21 cellular contexts compared by ENCODE assay signal in the genomic region with DNA sequence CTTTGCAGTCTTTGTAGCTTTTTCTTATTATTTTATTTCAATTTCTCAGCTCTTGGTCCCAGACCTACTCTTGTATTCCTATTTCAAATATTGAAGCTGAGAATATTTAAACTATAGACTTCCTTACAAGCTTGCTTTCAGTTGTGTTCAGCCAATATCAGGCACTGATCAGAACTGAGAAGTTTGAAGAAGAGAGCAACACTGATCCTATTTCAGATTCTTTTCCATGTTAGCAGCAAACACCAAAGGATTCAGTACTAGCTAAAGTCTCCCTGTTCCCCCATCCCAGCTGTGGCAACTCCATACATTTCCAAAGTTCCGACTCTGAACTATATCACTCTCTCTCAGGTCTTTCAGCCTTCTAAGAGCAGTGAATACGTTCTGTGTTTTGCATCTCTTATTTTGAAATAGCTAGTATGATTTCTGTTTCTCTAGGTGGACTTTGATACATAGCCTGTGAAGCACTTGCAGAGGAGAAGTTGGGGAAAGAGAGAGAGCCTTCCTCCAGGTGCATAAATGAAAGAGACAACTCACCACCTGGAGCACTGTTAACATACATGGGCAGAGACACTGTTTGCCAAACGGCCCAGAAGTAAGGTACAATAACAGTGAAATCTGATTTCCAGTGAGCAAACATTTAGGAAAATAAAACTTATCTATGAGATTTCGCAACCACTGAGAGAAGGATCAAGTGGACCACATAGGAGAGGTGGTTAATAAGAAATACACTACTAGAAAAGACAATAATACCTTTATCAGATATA.
A peak's percentile ranks its signal among the peaks of the same experiment; 100 is the strongest.
DNase-seq lines count a peak whose midpoint lies in the region; ATAC-seq, FAIRE-seq and TF ChIP-seq lines count a peak whose summit lies in the region.
"Had no signal": no experiment of that assay in that cellular context is flagged by ENCODE, and none has a peak within 500 bp of the region (broad histone marks: within the 10 kb centered on the region; RNA-seq: fewer than 3 reads in every experiment).

No MANE protein-coding gene starts in this region.

- H3K9me2 ChIP-seq in GM23338 (ENCODE audit: insufficient read depth), result no peaks in the 10 kb centered on the region

- no peak overlapping the region for H2BK120ac ChIP-seq in H1 (replicated peaks; ENCODE audit: low read depth, low read length)

- no peak overlapping the region for H3K56ac ChIP-seq in H1 (replicated peaks; ENCODE audit: insufficient read length, low read depth, low read length)

- no peak overlapping the region for H3K18ac ChIP-seq in H1 (ENCODE audit: extremely low read depth, low read length)

- H3K36me3 ChIP-seq in GM23338 (ENCODE audit: insufficient read depth) (no peaks in the 10 kb centered on the region), H1 (ENCODE audit: control insufficient read depth in 2 of 4, insufficient read depth in 4 of 4, low read length in 3 of 4) (no peaks in the 10 kb centered on the region), transverse colon (no peaks in the 10 kb centered on the region), upper lobe of left lung (no peaks in the 10 kb centered on the region)
- H3K36me3 ChIP-seq: BE2C, WERI-Rb-1 had no signal

- no peaks in the 10 kb centered on the region for H3K23me2 ChIP-seq in H1 (ENCODE audit: low read depth, low read length)

- H3K79me1 ChIP-seq in H1 (ENCODE audit: low read depth, low read length), result no peaks in the 10 kb centered on the region

- no peaks in the 10 kb centered on the region for H3K36me3 Mint-ChIP-seq in GM23338 (ENCODE audit: low read depth)
- H3K36me3 Mint-ChIP-seq: activated CD4-positive, alpha-beta memory T cell treated with anti-CD3 and anti-CD28 coated beads for 36 hours; naive thymus-derived CD4-positive, alpha-beta T cell; stimulated activated memory B cell treated with anti-CD40 and anti-IgM and Interleukin-4, amounts not matched to agents 10 μg/mL and 1 μg/mL and 100 μg/mL, for 72 hours had no signal

- no peak overlapping the region for H3K23ac ChIP-seq in H1 (ENCODE audit: insufficient read length)

- CTCF ChIA-PET in H1 (lab: Charles Lee; ENCODE audit: partially characterized antibody), result no interaction called here

- H4K5ac ChIP-seq in H1 (ENCODE audit: insufficient read length, low read depth, low read length), result no peak overlapping the region

- H3K4me3 Mint-ChIP-seq in GM23338, result no peak overlapping the region
- H3K4me3 Mint-ChIP-seq: activated CD4-positive, alpha-beta memory T cell treated with anti-CD3 and anti-CD28 coated beads for 36 hours; activated T-helper 1 cell treated with anti-CD3 and anti-CD28 coated beads, Interleukin-12 subunit alpha, Interleukin-12 subunit beta, Interleukin-2, Interleukin-4 antibody, amounts not matched to agents 30 ng/mL and 10 ng/mL and 1 ng/mL, durations not matched to agents 14 hours and 24 hours and 36 hours; naive thymus-derived CD4-positive, alpha-beta T cell; stimulated activated memory B cell treated with anti-CD40 and anti-IgM and Interleukin-4, amounts not matched to agents 10 μg/mL and 1 μg/mL and 100 μg/mL, for 72 hours had no signal

- in situ Hi-C loops in transverse colon (cut with MboI; ENCODE audit: low pct_ligation_motif_present in 1 of 4, low pct_unique_long_range_greater_than_20kb in 1 of 4, low sequenced_read_pairs in 3 of 4), result no loop called here

- H3K4me1 Mint-ChIP-seq in GM23338, result 0 out of 3 replicates have a peak, but pooled peaks cover 3% of the 10 kb centered on the region
- H3K4me1 Mint-ChIP-seq: naive thymus-derived CD4-positive, alpha-beta T cell; stimulated activated memory B cell treated with anti-CD40 and anti-IgM and Interleukin-4, amounts not matched to agents 10 μg/mL and 1 μg/mL and 100 μg/mL, for 72 hours had no signal

- no peaks in the 10 kb centered on the region for H3K9me3 ChIP-seq in H1 (ENCODE audit: insufficient read depth in 2 of 2, low read depth in 1 of 2, low read length in 1 of 2)
- H3K9me3 ChIP-seq in transverse colon, result no peaks in the 10 kb centered on the region
- H3K9me3 ChIP-seq in upper lobe of left lung, result no peaks in the 10 kb centered on the region
- H3K9me3 ChIP-seq: BE2C had no signal

- H3K14ac ChIP-seq in H1 (ENCODE audit: insufficient read length), result no peak overlapping the region

- H2AFZ ChIP-seq in GM23338, result peak overlapping the region; percentile 70; the same call in 1 of the 2 replicates
- H2AFZ ChIP-seq in H1 (ENCODE audit: low read length), result peak overlapping the region; percentile 43; the same call in 1 of the 2 replicates

- TF ChIP-seq EP300 in H1 (IDR thresholded peaks at IDR 0.05; ENCODE audit: borderline replicate concordance in 1 of 2, low read depth in 2 of 2, low read length in 2 of 2), result no peak
- TF ChIP-seq EP300 in transverse colon (IDR thresholded peaks at IDR 0.05; ENCODE audit: low read depth), result no peak
- TF ChIP-seq EP300 in upper lobe of left lung (IDR thresholded peaks at IDR 0.05), result no peak

- POLR2A ChIA-PET in H1 (lab: Charles Lee; ENCODE audit: partially characterized antibody), result no interaction called here

- H3K27me3 ChIP-seq in GM23338 (ENCODE audit: insufficient read depth) (no peaks in the 10 kb centered on the region), H1 (replicated peaks in 1 of 4; ENCODE audit: control insufficient read depth in 3 of 4, extremely low read depth in 1 of 4, insufficient read depth in 3 of 4, low read length in 3 of 4) (no peaks in the 10 kb centered on the region), transverse colon (no peaks in the 10 kb centered on the region), upper lobe of left lung (no peaks in the 10 kb centered on the region)
- H3K27me3 ChIP-seq: BE2C had no signal

- ATAC-seq in GM23338 (no peak), upper lobe of left lung (ENCODE audit: low FRiP score in 2 of 2) (no peak)
- ATAC-seq: naive thymus-derived CD4-positive, alpha-beta T cell; stimulated activated memory B cell treated with anti-CD40 and anti-IgM and Interleukin-4, amounts not matched to agents 10 μg/mL and 1 μg/mL and 100 μg/mL, for 72 hours had no signal

- TF ChIP-seq RAD21 in H1 (IDR thresholded peaks at IDR 0.05 in 1 of 2, conservative IDR thresholded peaks at IDR 0.05 in 1 of 2; ENCODE audit: low read depth in 2 of 2, low read length in 2 of 2), result no peak

- H3K9me3 Mint-ChIP-seq in GM23338, result no peaks in the 10 kb centered on the region
- H3K9me3 Mint-ChIP-seq: activated T-helper 1 cell treated with anti-CD3 and anti-CD28 coated beads, Interleukin-12 subunit alpha, Interleukin-12 subunit beta, Interleukin-2, Interleukin-4 antibody, amounts not matched to agents 30 ng/mL and 10 ng/mL and 1 ng/mL, durations not matched to agents 14 hours and 24 hours and 36 hours; stimulated activated memory B cell treated with anti-CD40 and anti-IgM and Interleukin-4, amounts not matched to agents 10 μg/mL and 1 μg/mL and 100 μg/mL, for 72 hours had no signal

- no peaks in the 10 kb centered on the region for H3K27me3 Mint-ChIP-seq in GM23338 (ENCODE audit: insufficient read depth, low read depth, poor library complexity)
- H3K27me3 Mint-ChIP-seq: activated CD4-positive, alpha-beta memory T cell treated with anti-CD3 and anti-CD28 coated beads for 36 hours; naive thymus-derived CD4-positive, alpha-beta T cell; progenitor cell of endocrine pancreas; stimulated activated memory B cell treated with anti-CD40 and anti-IgM and Interleukin-4, amounts not matched to agents 10 μg/mL and 1 μg/mL and 100 μg/mL, for 72 hours had no signal

- no peaks in the 10 kb centered on the region for H3K79me2 ChIP-seq in GM23338 (replicated peaks; ENCODE audit: insufficient read depth)
- no peaks in the 10 kb centered on the region for H3K79me2 ChIP-seq in H1 (ENCODE audit: control insufficient read depth in 1 of 2, insufficient read depth in 2 of 2, low read length in 2 of 2)

- no peak overlapping the region for H2BK20ac ChIP-seq in H1 (ENCODE audit: low read length)

- no peak overlapping the region for H3K9ac ChIP-seq in H1 (replicated peaks in 1 of 4; ENCODE audit: extremely low read depth in 1 of 4, low read depth in 3 of 4, low read length in 3 of 4)

- no peak overlapping the region for H2BK15ac ChIP-seq in H1 (ENCODE audit: low read length)

- no peak overlapping the region for H2BK12ac ChIP-seq in H1 (ENCODE audit: low read depth, low read length)

- DNase-seq in GM23338 (ENCODE audit: low spot score) (no peak), NCI-H510A (lab: John Stamatoyannopoulos, UW) (peak; percentile 36), H1 (ENCODE audit: low read depth in 1 of 2, low spot score in 2 of 2) (no peak), transverse colon (peak; percentile 19), AG08395 (ENCODE audit: low spot score) (no peak), MV-4-11 (lab: John Stamatoyannopoulos, UW) (no peak), upper lobe of left lung (no peak)
- DNase-seq: activated CD4-positive, alpha-beta memory T cell treated with anti-CD3 and anti-CD28 coated beads for 36 hours; BE2C; effector CD4-positive, alpha-beta T cell; glutamatergic neuron; HCEC 1CT; mammary epithelial cell; naive thymus-derived CD4-positive, alpha-beta T cell; NCI-H1694 treated with DMSO at 0.1 percent for 48 hours; NCI-H526; RPMI8226; WERI-Rb-1 had no signal

- H3K4ac ChIP-seq in H1 (replicated peaks; ENCODE audit: insufficient read length, low read depth, low read length), result no peak overlapping the region

- no peak overlapping the region for H3K27ac ChIP-seq in GM23338 (ENCODE audit: low read depth)
- no peak overlapping the region for H3K27ac ChIP-seq in H1 (ENCODE audit: low read depth, low read length)
- peak overlapping the region in 2 of 4 donors; percentile 0 to 57 for H3K27ac ChIP-seq in transverse colon
- no peak overlapping the region for H3K27ac ChIP-seq in upper lobe of left lung
- H3K27ac ChIP-seq: WERI-Rb-1 had no signal

- no peak overlapping the region for H2AK5ac ChIP-seq in H1 (ENCODE audit: low read depth, low read length)

- no peaks in the 10 kb centered on the region for H3K4me1 ChIP-seq in GM23338 (ENCODE audit: insufficient read depth)
- H3K4me1 ChIP-seq in H1 (replicated peaks in 1 of 4; ENCODE audit: control insufficient read depth in 3 of 4, insufficient read depth in 4 of 4, low read length in 3 of 4), result no peaks in the 10 kb centered on the region
- H3K4me1 ChIP-seq in transverse colon, result peaks cover 0 to 14% (median 5%) of the 10 kb centered on the region in 4 donors
- no peaks in the 10 kb centered on the region for H3K4me1 ChIP-seq in upper lobe of left lung
- H3K4me1 ChIP-seq: BE2C had no signal

- TF ChIP-seq POLR2A in H1 (IDR thresholded peaks at IDR 0.05; ENCODE audit: control extremely low read depth in 1 of 2, low read depth in 2 of 2, low read length in 2 of 2), result no peak
- TF ChIP-seq POLR2A in transverse colon (IDR thresholded peaks at IDR 0.05), result no peak
- no peak for TF ChIP-seq POLR2A in upper lobe of left lung (IDR thresholded peaks at IDR 0.05)

- H2BK5ac ChIP-seq in H1 (ENCODE audit: low read depth, low read length), result no peak overlapping the region

- no peak overlapping the region for H3K27ac Mint-ChIP-seq in GM23338
- H3K27ac Mint-ChIP-seq: activated CD4-positive, alpha-beta memory T cell treated with anti-CD3 and anti-CD28 coated beads for 36 hours; activated T-helper 1 cell treated with anti-CD3 and anti-CD28 coated beads, Interleukin-12 subunit alpha, Interleukin-12 subunit beta, Interleukin-2, Interleukin-4 antibody, amounts not matched to agents 30 ng/mL and 10 ng/mL and 1 ng/mL, durations not matched to agents 14 hours and 24 hours and 36 hours; naive thymus-derived CD4-positive, alpha-beta T cell; progenitor cell of endocrine pancreas; stimulated activated memory B cell treated with anti-CD40 and anti-IgM and Interleukin-4, amounts not matched to agents 10 μg/mL and 1 μg/mL and 100 μg/mL, for 72 hours had no signal

- 91% methylated on average over 4 of the region's 4 CpGs; no CpG with 5 or more reads in 1 of the 2 experiments for WGBS in H1 (ENCODE audit: extremely low coverage in 1 of 2, insufficient coverage in 1 of 2, insufficient read length in 1 of 2, insufficient replicate concordance in 2 of 2, low coverage in 1 of 2, low lambda C conversion rate in 2 of 2, missing lambda C conversion rate in 1 of 2), 2 experiments
- 43 to 44% methylated on average over 3 to 4 of the region's 4 CpGs for WGBS in transverse colon (ENCODE audit: low coverage in 1 of 2), 2 donors
- 38 to 61% methylated on average over 4 of the region's 4 CpGs for WGBS in upper lobe of left lung, 2 donors

- FAIRE-seq in H1 (lab: Jason Lieb, UNC), result no peak

- intact Hi-C loops in transverse colon (cut with DNase I; ENCODE audit: low total_unique reads), result no loop called here

- H4K8ac ChIP-seq in H1 (ENCODE audit: extremely low read depth, insufficient read depth, low read length), result no peak overlapping the region

- H3K4me3 ChIP-seq in GM23338 (no peak overlapping the region), H1 (ENCODE audit: extremely low read depth in 1 of 4, insufficient read depth in 2 of 4, low read depth in 3 of 4, low read length in 4 of 4) (no peak overlapping the region), transverse colon (no peak overlapping the region), upper lobe of left lung (no peak overlapping the region)

- H3K4me2 ChIP-seq in GM23338 (no peak overlapping the region), H1 (ENCODE audit: insufficient read depth in 1 of 2, low read depth in 2 of 2, low read length in 2 of 2) (no peak overlapping the region)

- no peaks in the 10 kb centered on the region for H3F3A ChIP-seq in GM23338 (replicated peaks; ENCODE audit: low read depth)

- H4K91ac ChIP-seq in H1 (replicated peaks; ENCODE audit: insufficient read length, low read length), result no peak overlapping the region

- H4K20me1 ChIP-seq in GM23338 (replicated peaks; ENCODE audit: insufficient read depth) (no peaks in the 10 kb centered on the region), H1 (replicated peaks in 1 of 2; ENCODE audit: control insufficient read depth in 1 of 2, insufficient read depth in 2 of 2, low read length in 2 of 2) (no peaks in the 10 kb centered on the region)

- no peak for TF ChIP-seq CTCF in GM23338 (conservative IDR thresholded peaks at IDR 0.05; ENCODE audit: low read depth in 2 of 2)
- TF ChIP-seq CTCF in H1 (IDR thresholded peaks at IDR 0.05; ENCODE audit: control extremely low read depth in 1 of 3, insufficient read depth in 1 of 3, low read depth in 1 of 3, low read length in 3 of 3), result no peak
- no peak for TF ChIP-seq CTCF in transverse colon (IDR thresholded peaks at IDR 0.05)
- TF ChIP-seq CTCF in upper lobe of left lung (IDR thresholded peaks at IDR 0.05), result no peak

Comparison
In these comparisons a context has a peak if more than half of its experiments do, and no peak if none do; other contexts are left out.
1. DNase-seq: peak in NCI-H510A (single experiment) and transverse colon (single experiment); none in GM23338 (single experiment), H1 (0 of 2), AG08395 (single experiment), MV-4-11 (single experiment) and upper lobe of left lung (0 of 2).